ENCODE assay signal across 8 cellular contexts in genomic region chr2:182866461-182867369, GRCh38. TPM values are rescaled to one million over a fixed set of nuclear protein-coding genes. Genes with fewer than 3 reads are reported as not detected.
DNase-seq lines count a peak whose midpoint lies in the region; ATAC-seq and TF ChIP-seq lines count a peak whose summit lies in the region.

FRZB (minus strand) TSS chr2:182866637; CDS start chr2:182866552, 85 bp downstream.

- peak within 1 kb of the TSS; percentile 60 for H3K4me3 ChIP-seq in AG10803 (ENCODE audit: low read length)
- peak within 1 kb of the TSS; percentile 64 for H3K4me3 ChIP-seq in fibroblast of villous mesenchyme (ENCODE audit: low read depth, low read length)

- no peak within 1 kb of the TSS for H3K27ac Mint-ChIP-seq in HFFc6
- no peak within 1 kb of the TSS for H3K27ac Mint-ChIP-seq in activated T-cell treated with anti-CD3 and anti-CD28 coated beads, Interleukin-2, amount 50 U/mL, for 24 hours
- H3K27ac Mint-ChIP-seq in nephron = peak within 1 kb of the TSS; percentile 83 to 96 (median 95)

- H3K4me3 Mint-ChIP-seq in HFFc6 (peak within 1 kb of the TSS; percentile 92), nephron (peak within 1 kb of the TSS; percentile 87 to 88 (median 88))
- H3K4me3 Mint-ChIP-seq in activated T-cell treated with anti-CD3 and anti-CD28 coated beads, Interleukin-2, amount 50 U/mL, for 24 hours = peak within 1 kb of the TSS; percentile 65

- H3K4me1 Mint-ChIP-seq in HFFc6 (ENCODE audit: low read depth) = peaks cover 16% of the 10 kb centered on the region
- H3K4me1 Mint-ChIP-seq in activated T-cell treated with anti-CD3 and anti-CD28 coated beads, Interleukin-2, amount 50 U/mL, for 24 hours (ENCODE audit: low read depth) = peaks cover 22% of the 10 kb centered on the region
- peaks cover 25% of the 10 kb centered on the region for H3K4me1 Mint-ChIP-seq in nephron

- TF ChIP-seq CTCF in AG10803 (conservative IDR thresholded peaks at IDR 0.05; ENCODE audit: low read length) (no peak), HFFc6 (IDR thresholded peaks at IDR 0.05) (no peak), fibroblast of villous mesenchyme (IDR thresholded peaks at IDR 0.05; ENCODE audit: insufficient read depth, low read depth, low read length) (no peak), nephron (IDR thresholded peaks at IDR 0.05; ENCODE audit: unreplicated experiment in 3 of 3) (no peak)

- H3K27me3 Mint-ChIP-seq in HFFc6 (ENCODE audit: insufficient read depth) (peaks cover 11% of the 10 kb centered on the region; the same call in 1 of the 2 replicates), nephron (ENCODE audit: low read depth) (peaks cover 25% of the 10 kb centered on the region)
- peaks cover 85% of the 10 kb centered on the region for H3K27me3 Mint-ChIP-seq in activated T-cell treated with anti-CD3 and anti-CD28 coated beads, Interleukin-2, amount 50 U/mL, for 24 hours

- H3K9me3 Mint-ChIP-seq in HFFc6 (no peaks in the 10 kb centered on the region), nephron (no peaks in the 10 kb centered on the region)
- no peaks in the 10 kb centered on the region for H3K9me3 Mint-ChIP-seq in activated T-cell treated with anti-CD3 and anti-CD28 coated beads, Interleukin-2, amount 50 U/mL, for 24 hours

- DNase-seq in AG10803 (ENCODE audit: low read depth) (peak; percentile 49), HFFc6 (peak; percentile 10), fibroblast of villous mesenchyme (ENCODE audit: low read depth) (peak; percentile 88), NCI-H1436 (lab: John Stamatoyannopoulos, UW) (no peak), HUDEP-2 (lab: John Stamatoyannopoulos, UW; ENCODE audit: unreplicated experiment in 76 of 76) (no peak)
- peak; percentile 32 for DNase-seq in activated T-cell treated with anti-CD3 and anti-CD28 coated beads, Interleukin-2, amount 50 U/mL, for 24 hours

- ATAC-seq in HG03108 (IDR thresholded peaks at IDR 0.05; ENCODE audit: unreplicated experiment) = no peak

- no peaks in the 10 kb centered on the region for H3K36me3 Mint-ChIP-seq in HFFc6 (ENCODE audit: low read depth)
- H3K36me3 Mint-ChIP-seq in activated T-cell treated with anti-CD3 and anti-CD28 coated beads, Interleukin-2, amount 50 U/mL, for 24 hours (ENCODE audit: low read depth) = no peaks in the 10 kb centered on the region
- H3K36me3 Mint-ChIP-seq in nephron (ENCODE audit: low read depth) = no peaks in the 10 kb centered on the region

RNA-seq across cellular contexts. Expression of gene FRZB, which starts in this region (rescaled TPM):
- total RNA-seq in HFFc6 (2021; fragmentation: NEBNext Ultra II Directional; extraction: Animal tissue kit (Norgen Biotek cat#: 25700)) = under 1 TPM in 3 of 6 experiments, not detected in 3; 0.06 to 0.17 (median 0.09) TPM
- 0.32 and 0.43 TPM in 2 replicates for total RNA-seq in fibroblast of villous mesenchyme

Comparison
In these comparisons a context has a peak if more than half of its experiments do, and no peak if none do; other contexts are left out.
1. Peak in DNase-seq in HFFc6; RNA of the gene not detected or under 1 TPM.
2. Peak in DNase-seq and H3K4me3 ChIP-seq in fibroblast of villous mesenchyme; RNA of the gene not detected or under 1 TPM.
3. DNase-seq: peak in AG10803 (single experiment) and activated T-cell treated with anti-CD3 and anti-CD28 coated beads, Interleukin-2, amount 50 U/mL, for 24 hours (single experiment); none in NCI-H1436 (single experiment) and HUDEP-2 (0 of 76).
4. H3K27ac Mint-ChIP-seq: peak in nephron (3 of 3); none in HFFc6 (single experiment) and activated T-cell treated with anti-CD3 and anti-CD28 coated beads, Interleukin-2, amount 50 U/mL, for 24 hours (single experiment).
5. Peak in every context shown above with its lines, with median percentiles within 50 percentile points of each other: H3K4me3 Mint-ChIP-seq.